8 cellular contexts compared by ENCODE assay signal in genomic region chr10:100638969-100639368, GRCh38.
DNase-seq lines count a peak whose midpoint lies in the region; ATAC-seq, FAIRE-seq and TF ChIP-seq lines count a peak whose summit lies in the region.
"Not testable (repeated sequence)": the region's sequence is repeated elsewhere in the genome, so short reads cannot be mapped to it uniquely, and the experiment has no call there.

No MANE protein-coding gene starts in this region.

- H2AFZ ChIP-seq in HCT116 (ENCODE audit: low read depth, low read length, poor library complexity, severe bottlenecking); K562 (ENCODE audit: low read depth, low read length); H1 (ENCODE audit: low read length): not testable (repeated sequence)

- not testable (repeated sequence) for H2AK5ac ChIP-seq in H1 (ENCODE audit: low read depth, low read length)

- H3K4me2 ChIP-seq in HCT116 (ENCODE audit: low read length) = peak overlapping the region; percentile 11; the same call in 1 of the 2 replicates
- H3K4me2 ChIP-seq in K562 (ENCODE audit: insufficient read depth, low read length); H1 (ENCODE audit: insufficient read depth in 1 of 2, low read depth in 2 of 2, low read length in 2 of 2): not testable (repeated sequence)

- DNase-seq in Daoy (ENCODE audit: low read depth) = peak; percentile 9
- not testable (repeated sequence) for DNase-seq in HCT116 (ENCODE audit: low read depth, low spot score); K562 (ENCODE audit: extremely low read depth in 1 of 4, low spot score in 3 of 4); H1 (ENCODE audit: low read depth in 1 of 2, low spot score in 2 of 2); nephron progenitor cell
- DNase-seq in M059J (ENCODE audit: low read depth) = peak; percentile 14
- DNase-seq in RPMI7951 (ENCODE audit: low read depth) = peak; percentile 15

- H3K9me3 Mint-ChIP-seq in nephron progenitor cell = not testable (repeated sequence)

- peak overlapping the region; percentile 24; the same call in 1 of the 2 replicates for H2BK15ac ChIP-seq in H1 (ENCODE audit: low read length)

- not testable (repeated sequence) for H2BK120ac ChIP-seq in H1 (replicated peaks; ENCODE audit: low read depth, low read length)

- BruUV-seq in HCT116 (replicated peaks; lab: Mats Ljungman, UMichigan); K562 (replicated peaks; lab: Mats Ljungman, UMichigan): not testable (repeated sequence)

- not testable (repeated sequence) for H4K91ac ChIP-seq in H1 (replicated peaks; ENCODE audit: insufficient read length, low read length)

- in situ Hi-C loops in K562 (cut with MboI) = not testable (repeated sequence)

- not testable (repeated sequence) for H3K9ac ChIP-seq in HCT116 (ENCODE audit: low read length); K562 (ENCODE audit: insufficient read depth in 1 of 2, low read depth in 2 of 2, low read length in 2 of 2); H1 (replicated peaks in 1 of 4; ENCODE audit: extremely low read depth in 1 of 4, low read depth in 3 of 4, low read length in 3 of 4)

- H2BK12ac ChIP-seq in H1 (ENCODE audit: low read depth, low read length) = not testable (repeated sequence)

- intact Hi-C loops in HCT116 (cut with micrococcal nuclease) = loop anchor here (5.0 kb wide), 1 partner anchor 103 kb away; no protein-coding TSS in a partner anchor
- intact Hi-C loops in K562 (cut with micrococcal nuclease) = not testable (repeated sequence)

- not testable (repeated sequence) for H3K27me3 ChIP-seq in HCT116 (ENCODE audit: insufficient read depth, low read length); H1 (replicated peaks in 1 of 4; ENCODE audit: control insufficient read depth in 3 of 4, extremely low read depth in 1 of 4, insufficient read depth in 3 of 4, low read length in 3 of 4)
- peaks cover 0 to 16% of the 10 kb centered on the region in 2 experiments; a peak in 1 of 5 replicates for H3K27me3 ChIP-seq in K562 (ENCODE audit: control insufficient read depth in 2 of 2, insufficient read depth in 2 of 2, low read length in 2 of 2)

- H3K18ac ChIP-seq in H1 (ENCODE audit: extremely low read depth, low read length) = not testable (repeated sequence)

- H4K5ac ChIP-seq in H1 (ENCODE audit: insufficient read length, low read depth, low read length) = not testable (repeated sequence)

- TF ChIP-seq RAD21 in HCT116 (IDR thresholded peaks at IDR 0.05; ENCODE audit: low read depth); K562 (CRISPR knock-in tag; conservative IDR thresholded peaks at IDR 0.05 in 1 of 2, IDR thresholded peaks at IDR 0.05 in 1 of 2); H1 (IDR thresholded peaks at IDR 0.05 in 1 of 2, conservative IDR thresholded peaks at IDR 0.05 in 1 of 2; ENCODE audit: low read depth in 2 of 2, low read length in 2 of 2): not testable (repeated sequence)

- not testable (repeated sequence) for H3K4ac ChIP-seq in H1 (replicated peaks; ENCODE audit: insufficient read length, low read depth, low read length)

- not testable (repeated sequence) for H3K4me3 ChIP-seq in HCT116 (replicated peaks in 1 of 2; ENCODE audit: low read depth in 1 of 2, low read length in 2 of 2); HEK293 (ENCODE audit: low read depth, low read length); K562; H1 (ENCODE audit: extremely low read depth in 1 of 4, insufficient read depth in 2 of 4, low read depth in 3 of 4, low read length in 4 of 4)

- not testable (repeated sequence) for ATAC-seq in HCT116, K562

- not testable (repeated sequence) for H2BK20ac ChIP-seq in H1 (ENCODE audit: low read length)

- H4K8ac ChIP-seq in H1 (ENCODE audit: extremely low read depth, insufficient read depth, low read length) = not testable (repeated sequence)

- not testable (repeated sequence) for TF ChIP-seq CTCF in HCT116 (IDR thresholded peaks at IDR 0.05 in 2 of 3, conservative IDR thresholded peaks at IDR 0.05 in 1 of 3; ENCODE audit: borderline replicate concordance in 1 of 3, insufficient read depth in 1 of 3, low read depth in 2 of 3, low read length in 2 of 3); HEK293 (tag by site-specific recombination; IDR thresholded peaks at IDR 0.05); K562 (IDR thresholded peaks at IDR 0.05 in 2 of 3, conservative IDR thresholded peaks at IDR 0.05 in 1 of 3; ENCODE audit: insufficient read depth in 2 of 3, low read depth in 1 of 3, low read length in 3 of 3); H1 (IDR thresholded peaks at IDR 0.05; ENCODE audit: control extremely low read depth in 1 of 3, insufficient read depth in 1 of 3, low read depth in 1 of 3, low read length in 3 of 3); nephron progenitor cell (IDR thresholded peaks at IDR 0.05)

- H3K14ac ChIP-seq in H1 (ENCODE audit: insufficient read length) = not testable (repeated sequence)

- FAIRE-seq in K562 (lab: Jason Lieb, UNC); H1 (lab: Jason Lieb, UNC): not testable (repeated sequence)

- H3K36me3 Mint-ChIP-seq in nephron progenitor cell (ENCODE audit: low read depth) = not testable (repeated sequence)

- peaks cover 49% of the 10 kb centered on the region for H3K4me1 Mint-ChIP-seq in nephron progenitor cell

- H3K27ac Mint-ChIP-seq in nephron progenitor cell = not testable (repeated sequence)

- POLR2A ChIA-PET in HCT116 (lab: Charles Lee); HEK293 (lab: Yijun Ruan, JAX); H1 (lab: Charles Lee; ENCODE audit: partially characterized antibody): not testable (repeated sequence)
- POLR2A ChIA-PET in K562 (lab: Yijun Ruan, JAX) = interaction anchor here (0.7 kb wide), 1 partner anchor 77 kb away, joined by 3 read pairs; no protein-coding TSS in a partner anchor

- not testable (repeated sequence) for H3K27ac ChIP-seq in HCT116 (ENCODE audit: low read depth, low read length); HEK293 (ENCODE audit: extremely low read depth, low read depth, low read length); K562 (ENCODE audit: extremely low read depth, low read depth, low read length); H1 (ENCODE audit: low read depth, low read length)

- H3K36me3 ChIP-seq in HCT116 (ENCODE audit: control insufficient read depth in 1 of 2, insufficient read depth in 2 of 2, low read length in 2 of 2); HEK293 (ENCODE audit: control insufficient read depth in 2 of 2, insufficient read depth in 1 of 2, low read length in 2 of 2); K562 (ENCODE audit: control insufficient read depth, insufficient read depth, low read length); H1 (ENCODE audit: control insufficient read depth in 2 of 4, insufficient read depth in 4 of 4, low read length in 3 of 4): not testable (repeated sequence)

- CTCF ChIA-PET in HCT116 (lab: Charles Lee) (interaction anchor here (3.1 kb wide), 1 partner anchor 104 kb away, joined by 13 read pairs; no protein-coding TSS in a partner anchor), HEK293 (lab: Yijun Ruan, JAX) (interaction anchor here (0.7 to 1.3 kb wide), 3 partner anchors 31 to 318 kb away, joined by 3 read pairs; no protein-coding TSS in a partner anchor), H1 (lab: Charles Lee; ENCODE audit: partially characterized antibody) (interaction anchor here (0.8 to 6.1 kb wide), 10 partner anchors 12 to 223 kb away, joined by 3 to 70 read pairs (median 15); no protein-coding TSS in a partner anchor)
- CTCF ChIA-PET in K562 (lab: Yijun Ruan, JAX; ENCODE audit: low intra/inter-chr PET ratio) = not testable (repeated sequence)

- H3K79me2 ChIP-seq in HCT116 (ENCODE audit: insufficient read depth, low read length); K562 (ENCODE audit: control insufficient read depth, insufficient read depth, low read length); H1 (ENCODE audit: control insufficient read depth in 1 of 2, insufficient read depth in 2 of 2, low read length in 2 of 2): not testable (repeated sequence)

- not testable (repeated sequence) for H4K20me1 ChIP-seq in HCT116 (ENCODE audit: insufficient read depth); K562 (replicated peaks; ENCODE audit: control insufficient read depth, insufficient read depth, low read length); H1 (replicated peaks in 1 of 2; ENCODE audit: control insufficient read depth in 1 of 2, insufficient read depth in 2 of 2, low read length in 2 of 2)

- H3K4me1 ChIP-seq in HCT116 (ENCODE audit: control insufficient read depth in 1 of 2, insufficient read depth in 2 of 2, low read length in 2 of 2) = peaks cover 0 to 10% of the 10 kb centered on the region in 2 experiments; a peak in 2 of 4 replicates
- H3K4me1 ChIP-seq in HEK293 (ENCODE audit: control insufficient read depth, insufficient read depth, low read length) = not testable (repeated sequence)
- peaks cover 8 to 11% of the 10 kb centered on the region in 2 experiments; a peak in 4 of 5 replicates for H3K4me1 ChIP-seq in K562 (replicated peaks in 1 of 2; ENCODE audit: control insufficient read depth in 2 of 2, insufficient read depth in 2 of 2, low read length in 2 of 2)
- peaks cover 8 to 21% (median 13%) of the 10 kb centered on the region in 4 experiments for H3K4me1 ChIP-seq in H1 (replicated peaks in 1 of 4; ENCODE audit: control insufficient read depth in 3 of 4, insufficient read depth in 4 of 4, low read length in 3 of 4)

- not testable (repeated sequence) for TF ChIP-seq POLR2A in HCT116 (IDR thresholded peaks at IDR 0.05; ENCODE audit: borderline replicate concordance, extremely low read depth, insufficient read depth, insufficient read length); K562 (conservative IDR thresholded peaks at IDR 0.05); H1 (IDR thresholded peaks at IDR 0.05; ENCODE audit: control extremely low read depth in 1 of 2, low read depth in 2 of 2, low read length in 2 of 2)

- not testable (repeated sequence) for H2BK5ac ChIP-seq in H1 (ENCODE audit: low read depth, low read length)

- peak overlapping the region; percentile 15 for H3K4me3 Mint-ChIP-seq in nephron progenitor cell

- not testable (repeated sequence) for H3K56ac ChIP-seq in H1 (replicated peaks; ENCODE audit: insufficient read length, low read depth, low read length)

- H3K9me2 ChIP-seq in HCT116 (ENCODE audit: insufficient read depth) = not testable (repeated sequence)

- not testable (repeated sequence) for TF ChIP-seq EP300 in K562 (IDR thresholded peaks at IDR 0.05; ENCODE audit: low read length); H1 (IDR thresholded peaks at IDR 0.05; ENCODE audit: borderline replicate concordance in 1 of 2, low read depth in 2 of 2, low read length in 2 of 2)

- not testable (repeated sequence) for H3K9me3 ChIP-seq in HCT116 (ENCODE audit: control insufficient read depth in 1 of 2, insufficient read depth in 1 of 2, low read depth in 1 of 2, low read length in 2 of 2); HEK293 (ENCODE audit: control insufficient read depth, insufficient read depth, low read depth, low read length); K562 (replicated peaks; ENCODE audit: control insufficient read depth, insufficient read depth, low read depth, low read length); H1 (ENCODE audit: insufficient read depth in 2 of 2, low read depth in 1 of 2, low read length in 1 of 2)

- RAD21 ChIA-PET in HCT116 (lab: Charles Lee; ENCODE audit: low non-redundant PET in 1 of 2, low total read pairs in 2 of 2, uncharacterized antibody in 2 of 2, unreplicated experiment in 2 of 2) = not testable (repeated sequence)

- not testable (repeated sequence) for H3K79me1 ChIP-seq in H1 (ENCODE audit: low read depth, low read length)

- H3K9me1 ChIP-seq in K562 (ENCODE audit: control insufficient read depth, insufficient read depth, low read length) = not testable (repeated sequence)

- WGBS in K562 (ENCODE audit: insufficient coverage, low coverage, missing lambda C conversion rate) = 5% methylated on average over 6 of the region's 6 CpGs
- WGBS in H1 (ENCODE audit: extremely low coverage in 1 of 2, insufficient coverage in 1 of 2, insufficient read length in 1 of 2, insufficient replicate concordance in 2 of 2, low coverage in 1 of 2, low lambda C conversion rate in 2 of 2, missing lambda C conversion rate in 1 of 2), 2 experiments = 92% methylated on average over 6 of the region's 6 CpGs; no CpG with 5 or more reads in 1 of the 2 experiments

- H3K27me3 Mint-ChIP-seq in nephron progenitor cell (ENCODE audit: low read depth, poor library complexity) = peaks cover 14% of the 10 kb centered on the region

- H3K23me2 ChIP-seq in H1 (ENCODE audit: low read depth, low read length) = not testable (repeated sequence)

- not testable (repeated sequence) for H3K23ac ChIP-seq in H1 (ENCODE audit: insufficient read length)
